ENCODE assay signal across 10 cellular contexts in the genomic region with DNA sequence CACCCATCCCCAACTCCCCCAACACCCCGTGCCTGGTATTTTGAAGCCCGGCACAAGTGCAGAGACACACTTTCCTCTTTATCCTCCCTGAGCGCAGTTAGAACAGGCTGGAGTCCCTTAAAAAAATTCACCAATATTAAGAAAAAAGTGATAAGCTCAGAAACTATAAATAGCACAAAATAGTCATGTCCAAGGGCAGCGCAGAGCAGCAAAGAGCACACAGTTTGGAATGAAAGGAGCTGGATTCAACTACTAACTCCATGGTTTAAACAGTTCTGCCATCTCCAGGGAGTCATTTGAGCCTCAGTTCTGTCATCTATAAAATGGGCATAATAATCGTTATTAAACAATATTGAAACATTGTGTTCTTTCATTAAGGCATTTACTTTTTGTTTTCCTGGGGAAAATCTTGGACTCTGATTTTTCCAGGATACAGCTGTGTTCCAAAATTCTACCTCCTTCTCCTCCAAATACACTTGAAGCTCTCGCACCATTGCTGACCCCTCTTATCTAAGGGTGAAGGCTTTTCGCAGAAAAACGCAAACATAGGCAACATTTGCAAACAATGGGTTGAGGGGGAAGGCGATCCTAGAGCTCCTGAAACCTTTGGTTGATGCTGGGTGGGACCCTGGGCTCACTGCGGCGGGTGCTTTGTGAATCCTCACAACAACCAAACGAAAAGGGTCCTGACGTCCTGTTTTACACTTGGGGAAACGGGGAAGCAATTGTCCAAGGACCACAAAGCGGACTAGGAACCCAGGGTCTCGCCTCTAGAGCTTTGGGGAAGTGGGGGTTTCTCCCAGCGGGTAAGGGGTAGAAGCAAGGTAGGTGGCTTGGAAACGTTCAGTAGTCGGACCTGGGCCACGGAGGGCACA. TPM values are rescaled to one million over a fixed set of nuclear protein-coding genes. Genes with fewer than 3 reads are reported as not detected.
A peak's percentile ranks its signal among the peaks of the same experiment; 100 is the strongest.
DNase-seq lines count a peak whose midpoint lies in the region; ATAC-seq and TF ChIP-seq lines count a peak whose summit lies in the region.
"Had no signal": no experiment of that assay in that cellular context is flagged by ENCODE, and none has a peak within 500 bp of the region (broad histone marks: within the 10 kb centered on the region; RNA-seq: fewer than 3 reads in every experiment).

No MANE protein-coding gene starts in this region.

- H3K27me3 Mint-ChIP-seq in T-cell: peaks cover 40 to 63% of the 10 kb centered on the region in 2 donors

- peaks cover 70 to 93% (median 83%) of the 10 kb centered on the region in 11 experiments for H3K27me3 ChIP-seq in BLaER1 treated with 17β-estradiol and CSF1 and Interleukin-3, amounts not matched to agents 10 nM and 100 nM
- H3K27me3 ChIP-seq in left ventricle myocardium inferior (ENCODE audit: low read depth): peaks cover 32% of the 10 kb centered on the region
- peaks cover 54% of the 10 kb centered on the region for H3K27me3 ChIP-seq in osteoblast (ENCODE audit: insufficient read depth, low read length)

- H2AFZ ChIP-seq in osteoblast (ENCODE audit: low read length): no peak overlapping the region

- H4K20me1 ChIP-seq in BLaER1 treated with 17β-estradiol and CSF1 and Interleukin-3, amounts not matched to agents 10 nM and 100 nM: peaks cover 0 to 27% (median 0%) of the 10 kb centered on the region in 11 experiments; a peak in 6 of 22 replicates
- H4K20me1 ChIP-seq in osteoblast (ENCODE audit: insufficient read depth, low read length): no peaks in the 10 kb centered on the region

- H3K4me2 ChIP-seq in BLaER1 treated with 17β-estradiol and CSF1 and Interleukin-3, amounts not matched to agents 10 nM and 100 nM: peak overlapping the region; percentile 58 to 94 (median 79)
- no peak overlapping the region for H3K4me2 ChIP-seq in osteoblast (ENCODE audit: insufficient read depth, low read length)

- POLR2A ChIA-PET in T-cell (lab: Charles Lee): no interaction called here

- DNase-seq in T-cell (no peak), left ventricle myocardium inferior (no peak), osteoblast (ENCODE audit: insufficient read length, low spot score, missing footprints) (peak; percentile 96), ACHN (no peak)
- no peak for DNase-seq in stimulated activated CD4-positive, alpha-beta T cell treated with anti-CD3 and anti-CD28 coated beads, Interleukin-12 subunit alpha, Interleukin-12 subunit beta, amount 100 ng/mL, for 4 hours
- DNase-seq: CD4-positive, CD25-positive, alpha-beta regulatory T cell had no signal

- H3K4me3 ChIP-seq in BLaER1 treated with 17β-estradiol and CSF1 and Interleukin-3, amounts not matched to agents 10 nM and 100 nM: peak overlapping the region; percentile 25 to 61 (median 43); a peak in 19 of 20 replicates
- H3K4me3 ChIP-seq in left ventricle myocardium inferior (peak overlapping the region; percentile 65), osteoblast (ENCODE audit: insufficient read depth, low read length) (no peak overlapping the region)

- H3K9me3 Mint-ChIP-seq in T-cell: no peaks in the 10 kb centered on the region

- ATAC-seq in T-cell (replicated peaks in 1 of 4) (no peak), HG03442 (IDR thresholded peaks at IDR 0.05; ENCODE audit: unreplicated experiment) (no peak), HG03565 (IDR thresholded peaks at IDR 0.05; ENCODE audit: unreplicated experiment) (no peak)

- H3K27ac ChIP-seq in BLaER1 treated with 17β-estradiol and CSF1 and Interleukin-3, amounts not matched to agents 10 nM and 100 nM: peak overlapping the region in 1 of 11 experiments; percentile 39; a peak in 1 of 22 replicates
- H3K27ac ChIP-seq in left ventricle myocardium inferior (replicated peaks): peak overlapping the region; percentile 25
- no peak overlapping the region for H3K27ac ChIP-seq in osteoblast (ENCODE audit: low read depth, low read length)
- H3K27ac ChIP-seq: HL-60 had no signal

- TF ChIP-seq CTCF in left ventricle myocardium inferior (IDR thresholded peaks at IDR 0.05; ENCODE audit: borderline replicate concordance): no peak
- TF ChIP-seq CTCF in osteoblast (IDR thresholded peaks at IDR 0.05; ENCODE audit: extremely low read depth, low read depth, low read length): no peak

- peak overlapping the region; percentile 17 to 64 (median 35) for H3K4me3 Mint-ChIP-seq in T-cell

- no peak overlapping the region for H3K27ac Mint-ChIP-seq in T-cell
- H3K27ac Mint-ChIP-seq: CD4-positive, CD25-positive, alpha-beta regulatory T cell had no signal

- no peaks in the 10 kb centered on the region for H3K79me2 ChIP-seq in osteoblast (ENCODE audit: insufficient read depth, low read length)

- peaks cover 11 to 71% (median 48%) of the 10 kb centered on the region in 10 experiments for H3K4me1 ChIP-seq in BLaER1 treated with 17β-estradiol and CSF1 and Interleukin-3, amounts not matched to agents 10 nM and 100 nM
- H3K4me1 ChIP-seq in left ventricle myocardium inferior: peaks cover 35% of the 10 kb centered on the region
- no peaks in the 10 kb centered on the region for H3K4me1 ChIP-seq in osteoblast (ENCODE audit: insufficient read depth, low read length)

- H3K36me3 ChIP-seq in BLaER1 treated with 17β-estradiol and CSF1 and Interleukin-3, amounts not matched to agents 10 nM and 100 nM: no peaks in the 10 kb centered on the region
- H3K36me3 ChIP-seq in left ventricle myocardium inferior (no peaks in the 10 kb centered on the region), osteoblast (ENCODE audit: insufficient read depth, low read length) (no peaks in the 10 kb centered on the region)

- intact Hi-C loops in left ventricle myocardium inferior (cut with micrococcal nuclease): no loop called here

- CTCF ChIA-PET in T-cell (lab: Charles Lee): interaction anchor here in 1 of 2 donors (0.7 to 0.9 kb wide), 2 partner anchors 232 to 376 kb away, joined by 3 to 4 read pairs; no protein-coding TSS in a partner anchor

- in situ Hi-C loops in ACHN (cut with HindIII; ENCODE audit: low pct_ligation_motif_present, low pct_unique_long_range_greater_than_20kb, low sequenced_read_pairs): no loop called here

- H3K9ac ChIP-seq in BLaER1 treated with 17β-estradiol and CSF1 and Interleukin-3, amounts not matched to agents 10 nM and 100 nM: peak overlapping the region in 6 of 11 experiments; percentile 5 to 54 (median 44); a peak in 6 of 22 replicates

- no peaks in the 10 kb centered on the region for H3K9me3 ChIP-seq in BLaER1 treated with 17β-estradiol and CSF1 and Interleukin-3, amounts not matched to agents 10 nM and 100 nM (replicated peaks in 1 of 11)
- H3K9me3 ChIP-seq in left ventricle myocardium inferior (replicated peaks) (no peaks in the 10 kb centered on the region), osteoblast (ENCODE audit: low read depth, low read length) (no peaks in the 10 kb centered on the region)

- no peaks in the 10 kb centered on the region for H3K36me3 Mint-ChIP-seq in T-cell
- H3K36me3 Mint-ChIP-seq: CD4-positive, CD25-positive, alpha-beta regulatory T cell had no signal

- H3K4me1 Mint-ChIP-seq in T-cell: peaks cover 37 to 51% (median 47%) of the 10 kb centered on the region in 3 donors

RNA-seq across cellular contexts. Expression of a gene that starts 41.8 kb away (rescaled TPM):
- total RNA-seq in T-cell: 1 to 10 TPM in 1 of 5 donors, under 1 TPM in 4; 0.35 to 1.1 (median 0.55) TPM
- 5.0 TPM for total RNA-seq in left ventricle myocardium inferior
- total RNA-seq in osteoblast: 3.6 and 4.1 TPM in 2 replicates
- total RNA-seq: CD4-positive, CD25-positive, alpha-beta regulatory T cell had no signal
